ENCODE assay signal across 10 cellular contexts in genomic region chr2:170423919-170424318, GRCh38.
"Had no signal": no experiment of that assay in that cellular context is flagged by ENCODE, and none has a peak within 500 bp of the region (broad histone marks: within the 10 kb centered on the region; RNA-seq: fewer than 3 reads in every experiment).

No MANE protein-coding gene starts in this region.

- H3K36me3 ChIP-seq: HAP-1 had no signal

- DNase-seq: GM23248, GOT3, H7, HFFc6, IMR-90, KG1 had no signal

- H3K4me3 ChIP-seq: GM23248, HAP-1, K562 had no signal

- H3K27ac ChIP-seq: GM23248, HL-60 had no signal

- H3K4me1 ChIP-seq: HAP-1 had no signal

- H3K9me3 ChIP-seq: HAP-1 had no signal

- ATAC-seq: HCT116, K562 had no signal

- FAIRE-seq: K562 had no signal
